21 cellular contexts compared by ENCODE assay signal in genomic region chr9:35738186-35738585, GRCh38. TPM values are rescaled to one million over a fixed set of nuclear protein-coding genes. Genes with fewer than 3 reads are reported as not detected.
"Had no signal": no experiment of that assay in that cellular context is flagged by ENCODE, and none has a peak within 500 bp of the region (broad histone marks: within the 10 kb centered on the region; RNA-seq: fewer than 3 reads in every experiment).

No MANE protein-coding gene starts in this region.

- ATAC-seq: activated CD8-positive, alpha-beta T cell treated with anti-CD3 and anti-CD28 coated beads for 36 hours; left ventricle myocardium superior; mucosa of descending colon; naive thymus-derived CD4-positive, alpha-beta T cell; right lobe of liver had no signal

- H3K4me3 Mint-ChIP-seq: activated CD4-positive, alpha-beta T cell treated with anti-CD3 and anti-CD28 coated beads, Interleukin-2, amount 10 ng/mL, durations not matched to agents 24 days and 14 days; activated CD8-positive, alpha-beta T cell treated with anti-CD3 and anti-CD28 coated beads for 36 hours; activated T-cell treated with anti-CD3 and anti-CD28 coated beads, Interleukin-2, amount 50 U/mL, for 24 hours; immature natural killer cell; naive thymus-derived CD4-positive, alpha-beta T cell had no signal

- H3K27me3 ChIP-seq: ascending aorta, esophagus squamous epithelium, right lobe of liver, tibial artery had no signal

- H3K9ac ChIP-seq: parathyroid adenoma had no signal

- H3K9me3 ChIP-seq: ascending aorta, esophagus squamous epithelium, mucosa of descending colon, right lobe of liver, tibial artery had no signal

- DNase-seq: activated CD4-positive, alpha-beta T cell treated with anti-CD3 and anti-CD28 coated beads, Interleukin-2, amount 10 ng/mL, durations not matched to agents 24 days and 14 days; activated CD8-positive, alpha-beta T cell treated with anti-CD3 and anti-CD28 coated beads for 36 hours; activated effector memory CD4-positive, alpha-beta T cell treated with Interleukin-2 at 50 U/mL for 16 hours; activated naive CD4-positive, alpha-beta T cell treated with anti-CD3 and anti-CD28 coated beads, Interleukin-2, amount 50 U/mL, for 16 hours; activated T-cell treated with anti-CD3 and anti-CD28 coated beads, Interleukin-2, amount 50 U/mL, for 24 hours; dermis blood vessel endothelial cell; effector memory CD4-positive, alpha-beta T cell; esophagus squamous epithelium; immature natural killer cell; left ventricle myocardium superior; mesenchymal stem cell; mucosa of descending colon; naive thymus-derived CD4-positive, alpha-beta T cell; right lobe of liver; stimulated activated CD4-positive, alpha-beta T cell treated with anti-CD3 and anti-CD28 coated beads, Interleukin-4, amount 100 ng/mL, for 4 hours; stimulated activated naive CD4-positive, alpha-beta T cell treated with Interleukin-2 at 50 U/mL for 16 hours; substantia nigra; T-helper 1 cell; tibial artery had no signal

- H3K9me3 Mint-ChIP-seq: activated CD4-positive, alpha-beta T cell treated with anti-CD3 and anti-CD28 coated beads, Interleukin-2, amount 10 ng/mL, durations not matched to agents 24 days and 14 days; activated CD8-positive, alpha-beta T cell treated with anti-CD3 and anti-CD28 coated beads for 36 hours; activated T-cell treated with anti-CD3 and anti-CD28 coated beads, Interleukin-2, amount 50 U/mL, for 24 hours; immature natural killer cell had no signal

- H3K27me3 Mint-ChIP-seq: activated CD4-positive, alpha-beta T cell treated with anti-CD3 and anti-CD28 coated beads, Interleukin-2, amount 10 ng/mL, durations not matched to agents 24 days and 14 days; activated CD8-positive, alpha-beta T cell treated with anti-CD3 and anti-CD28 coated beads for 36 hours; activated T-cell treated with anti-CD3 and anti-CD28 coated beads, Interleukin-2, amount 50 U/mL, for 24 hours; naive thymus-derived CD4-positive, alpha-beta T cell had no signal

- H2AFZ ChIP-seq: parathyroid adenoma had no signal

- H3K27ac Mint-ChIP-seq: activated CD4-positive, alpha-beta T cell treated with anti-CD3 and anti-CD28 coated beads, Interleukin-2, amount 10 ng/mL, durations not matched to agents 24 days and 14 days; activated CD8-positive, alpha-beta T cell treated with anti-CD3 and anti-CD28 coated beads for 36 hours had no signal

- H3K27ac ChIP-seq: ascending aorta, esophagus squamous epithelium, parathyroid adenoma, right lobe of liver, tibial artery had no signal

- H3K4me3 ChIP-seq: ascending aorta, esophagus squamous epithelium, mucosa of descending colon, right lobe of liver, tibial artery had no signal

- H3K79me2 ChIP-seq: parathyroid adenoma had no signal

RNA-seq across cellular contexts. Expression of gene MSMP, which starts 15.9 kb away (rescaled TPM):
- total RNA-seq: activated CD4-positive, alpha-beta T cell treated with anti-CD3 and anti-CD28 coated beads, Interleukin-2, amount 10 ng/mL, durations not matched to agents 24 days and 14 days; ascending aorta; esophagus squamous epithelium; left ventricle myocardium superior; right lobe of liver had no signal
- polyA plus RNA-seq: naive thymus-derived CD4-positive, alpha-beta T cell had no signal
